ENCODE assay signal across 14 cellular contexts in the genomic region with DNA sequence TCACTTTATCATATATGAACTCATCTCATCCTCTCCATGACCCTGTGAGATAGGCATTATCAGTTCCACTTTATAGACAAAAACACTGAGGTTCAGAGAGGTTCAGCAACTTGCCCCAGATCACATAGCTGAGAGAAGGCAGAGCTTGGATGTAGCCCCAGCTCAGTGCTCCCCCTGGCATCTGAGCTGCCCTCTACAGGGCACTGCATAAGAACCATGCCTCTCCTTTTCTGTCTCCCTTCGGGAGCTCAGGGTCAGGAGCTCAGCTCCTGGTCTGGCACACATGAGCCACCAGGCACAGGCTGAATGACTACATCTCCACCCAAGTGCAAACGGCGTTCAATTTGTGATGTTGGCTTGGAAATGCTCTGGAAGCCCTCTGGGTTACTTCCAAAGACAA. TPM values are rescaled to one million over a fixed set of nuclear protein-coding genes. Genes with fewer than 3 reads are reported as not detected.
DNase-seq lines count a peak whose midpoint lies in the region; ATAC-seq and TF ChIP-seq lines count a peak whose summit lies in the region.
"Had no signal": no experiment of that assay in that cellular context is flagged by ENCODE, and none has a peak within 500 bp of the region (broad histone marks: within the 10 kb centered on the region; RNA-seq: fewer than 3 reads in every experiment).

No MANE protein-coding gene starts in this region.

- TF ChIP-seq POLR2A in esophagus squamous epithelium (IDR thresholded peaks at IDR 0.05) = no peak

- peaks cover 0 to 23% of the 10 kb centered on the region in 2 donors for H3K4me1 ChIP-seq in right atrium auricular region
- H3K4me1 ChIP-seq in left ventricle myocardium inferior = peaks cover 39% of the 10 kb centered on the region
- peaks cover 12 to 64% (median 15%) of the 10 kb centered on the region in 3 donors for H3K4me1 ChIP-seq in esophagus squamous epithelium
- H3K4me1 ChIP-seq: uterus had no signal

- H3K36me3 Mint-ChIP-seq in activated CD4-positive, alpha-beta T cell treated with anti-CD3 and anti-CD28 coated beads for 36 hours (ENCODE audit: low read depth) = no peaks in the 10 kb centered on the region

- POLR2A ChIA-PET in activated CD4-positive, alpha-beta T cell treated with anti-CD3 and anti-CD28 coated beads for 36 hours (lab: Charles Lee) = no interaction called here

- intact Hi-C loops in left ventricle myocardium inferior (cut with micrococcal nuclease) (no loop called here), esophagus squamous epithelium (cut with DNase I) (no loop called here)
- intact Hi-C loops in activated CD4-positive, alpha-beta T cell treated with anti-CD3 and anti-CD28 coated beads for 36 hours (cut with DNase I, micrococcal nuclease) = no loop called here

- no peak overlapping the region for H3K4me3 Mint-ChIP-seq in activated CD4-positive, alpha-beta T cell treated with anti-CD3 and anti-CD28 coated beads for 36 hours

- ATAC-seq in GM21367 (IDR thresholded peaks at IDR 0.05; ENCODE audit: unreplicated experiment) = no peak
- no peak for ATAC-seq in activated CD4-positive, alpha-beta T cell treated with anti-CD3 and anti-CD28 coated beads for 36 hours
- ATAC-seq in HG02981 (IDR thresholded peaks at IDR 0.05; ENCODE audit: unreplicated experiment) = no peak
- ATAC-seq: left ventricle myocardium superior; stimulated activated naive CD8-positive, alpha-beta T cell treated with anti-CD3 and anti-CD28 coated beads, Interleukin-15, Interleukin-2, amounts not matched to agents 100 U/mL and 50 U/mL, for 24 hours had no signal

- peak overlapping the region; percentile 18 to 21 for H3K27ac ChIP-seq in right atrium auricular region
- H3K27ac ChIP-seq in left ventricle myocardium inferior (replicated peaks) = no peak overlapping the region
- H3K27ac ChIP-seq in esophagus squamous epithelium = peak overlapping the region in 3 of 4 donors; percentile 20 to 63 (median 35)

- peaks cover 7% of the 10 kb centered on the region for H3K27me3 Mint-ChIP-seq in activated CD4-positive, alpha-beta T cell treated with anti-CD3 and anti-CD28 coated beads for 36 hours

- H3K4me1 Mint-ChIP-seq in activated CD4-positive, alpha-beta T cell treated with anti-CD3 and anti-CD28 coated beads for 36 hours = no peaks in the 10 kb centered on the region

- DNase-seq in right atrium auricular region (ENCODE audit: low spot score) (no peak), left ventricle myocardium inferior (no peak), RPMI8226 (peak; percentile 37), esophagus squamous epithelium (lab: John Stamatoyannopoulos, UW) (no peak), amniotic stem cell (lab: John Stamatoyannopoulos, UW) (no peak)
- no peak for DNase-seq in activated CD4-positive, alpha-beta T cell treated with anti-CD3 and anti-CD28 coated beads for 36 hours
- DNase-seq: left ventricle myocardium superior; NCI-H146; NCI-H446 treated with DMSO at 0.1 percent for 48 hours; stimulated activated naive CD8-positive, alpha-beta T cell treated with anti-CD3 and anti-CD28 coated beads, Interleukin-15, Interleukin-2, amounts not matched to agents 100 U/mL and 50 U/mL, for 24 hours; uterus had no signal

- peaks cover 6% of the 10 kb centered on the region for H3K9me3 Mint-ChIP-seq in activated CD4-positive, alpha-beta T cell treated with anti-CD3 and anti-CD28 coated beads for 36 hours (ENCODE audit: low read depth)

- H3K36me3 ChIP-seq in right atrium auricular region (no peaks in the 10 kb centered on the region), left ventricle myocardium inferior (no peaks in the 10 kb centered on the region), esophagus squamous epithelium (peaks cover 0 to 64% (median 3%) of the 10 kb centered on the region in 3 donors)
- H3K36me3 ChIP-seq: uterus had no signal

- H3K9me3 ChIP-seq in right atrium auricular region (no peaks in the 10 kb centered on the region), left ventricle myocardium inferior (replicated peaks) (no peaks in the 10 kb centered on the region), esophagus squamous epithelium (no peaks in the 10 kb centered on the region)
- H3K9me3 ChIP-seq: uterus had no signal

- TF ChIP-seq CTCF in right atrium auricular region (IDR thresholded peaks at IDR 0.05) = no peak
- TF ChIP-seq CTCF in left ventricle myocardium inferior (IDR thresholded peaks at IDR 0.05; ENCODE audit: borderline replicate concordance) = no peak
- no peak for TF ChIP-seq CTCF in esophagus squamous epithelium (IDR thresholded peaks at IDR 0.05)

- H3K27ac Mint-ChIP-seq in activated CD4-positive, alpha-beta T cell treated with anti-CD3 and anti-CD28 coated beads for 36 hours = no peak overlapping the region

- H3K27me3 ChIP-seq in right atrium auricular region = no peaks in the 10 kb centered on the region
- H3K27me3 ChIP-seq in left ventricle myocardium inferior (ENCODE audit: low read depth) = no peaks in the 10 kb centered on the region
- H3K27me3 ChIP-seq in esophagus squamous epithelium = no peaks in the 10 kb centered on the region
- H3K27me3 ChIP-seq: uterus had no signal

- CTCF ChIA-PET in activated CD4-positive, alpha-beta T cell treated with anti-CD3 and anti-CD28 coated beads for 36 hours (lab: Charles Lee) = interaction anchor here (0.6 to 8.3 kb wide), 12 partner anchors 9 to 663 kb away, joined by 3 to 79 read pairs (median 4); no protein-coding TSS in a partner anchor

- 38 to 76% methylated on average over 3 of the region's 3 CpGs for WGBS in esophagus squamous epithelium, 2 donors

- H3K4me3 ChIP-seq in right atrium auricular region (no peak overlapping the region), left ventricle myocardium inferior (no peak overlapping the region), esophagus squamous epithelium (no peak overlapping the region)
- H3K4me3 ChIP-seq: uterus had no signal

RNA-seq across cellular contexts. Expression of a gene that starts 16.9 kb away (rescaled TPM):
- total RNA-seq in right atrium auricular region (1 to 10 TPM; 4.8 to 5.1 TPM), left ventricle myocardium inferior (1.4 TPM), esophagus squamous epithelium (10 to 100 TPM; 15.8 to 24.2 (median 21.4) TPM)
- total RNA-seq in activated CD4-positive, alpha-beta T cell treated with anti-CD3 and anti-CD28 coated beads for 36 hours = not detected

RNA-seq across cellular contexts. Expression of a gene that starts 37.4 kb away (rescaled TPM):
- 1 to 10 TPM in 1 of 2 donors, not detected in 1; 1.1 TPM for total RNA-seq in right atrium auricular region
- total RNA-seq in left ventricle myocardium inferior = not detected
- total RNA-seq in esophagus squamous epithelium = under 1 TPM in 3 of 4 donors, not detected in 1; 0.32 to 0.48 (median 0.38) TPM
- not detected for total RNA-seq in activated CD4-positive, alpha-beta T cell treated with anti-CD3 and anti-CD28 coated beads for 36 hours
- total RNA-seq: LHCN-M2 had no signal

RNA-seq across cellular contexts. Expression of a gene that starts 43.0 kb away (rescaled TPM):
- total RNA-seq in right atrium auricular region = 10 to 100 TPM; 24.4 to 35.4 TPM
- 35.2 TPM for total RNA-seq in left ventricle myocardium inferior
- 10 to 100 TPM in 1 of 4 donors, under 1 TPM in 3; 0.19 to 22.8 (median 0.38) TPM for total RNA-seq in esophagus squamous epithelium
- not detected for total RNA-seq in activated CD4-positive, alpha-beta T cell treated with anti-CD3 and anti-CD28 coated beads for 36 hours
- total RNA-seq: LHCN-M2, uterus had no signal
